Comparison of ENCODE assay signal across 8 cellular contexts in genomic region chr4:138910914-138911336, GRCh38.
DNase-seq lines count a peak whose midpoint lies in the region; ATAC-seq and TF ChIP-seq lines count a peak whose summit lies in the region.

No MANE protein-coding gene starts in this region.

- H3K27ac ChIP-seq in subcutaneous abdominal adipose tissue (ENCODE audit: low read depth, low read length): no peak overlapping the region

- no peaks in the 10 kb centered on the region for H3K9me3 Mint-ChIP-seq in chondrocyte (ENCODE audit: low read depth)

- H3K4me1 ChIP-seq in subcutaneous abdominal adipose tissue (ENCODE audit: control insufficient read depth in 5 of 5, insufficient read depth in 5 of 5, low read length in 5 of 5): peaks cover 0 to 13% (median 9%) of the 10 kb centered on the region in 5 donors

- no peaks in the 10 kb centered on the region for H3K27me3 Mint-ChIP-seq in chondrocyte (ENCODE audit: low read depth)

- no peak for TF ChIP-seq CTCF in chondrocyte (IDR thresholded peaks at IDR 0.05)

- H3K9me3 ChIP-seq in subcutaneous abdominal adipose tissue (ENCODE audit: control insufficient read depth in 5 of 5, low read length in 5 of 5): no peaks in the 10 kb centered on the region

- ATAC-seq in GM18511 (IDR thresholded peaks at IDR 0.05; ENCODE audit: unreplicated experiment): no peak

- peaks cover 0 to 5% (median 0%) of the 10 kb centered on the region in 5 donors for H3K27me3 ChIP-seq in subcutaneous abdominal adipose tissue (ENCODE audit: control insufficient read depth in 5 of 5, insufficient read depth in 4 of 5, low read length in 5 of 5)

- peak overlapping the region in 3 of 5 donors; percentile 12 to 40 (median 12) for H3K4me3 ChIP-seq in subcutaneous abdominal adipose tissue (ENCODE audit: low read depth in 1 of 5, low read length in 5 of 5)

- no peak overlapping the region for H3K9ac ChIP-seq in subcutaneous abdominal adipose tissue (ENCODE audit: low read length in 5 of 5)

- peak overlapping the region; percentile 85 for H3K27ac Mint-ChIP-seq in chondrocyte (ENCODE audit: unreplicated experiment)

- no peaks in the 10 kb centered on the region for H3K36me3 Mint-ChIP-seq in chondrocyte (ENCODE audit: low read depth)

- no peaks in the 10 kb centered on the region for H3K36me3 ChIP-seq in subcutaneous abdominal adipose tissue (ENCODE audit: control insufficient read depth in 5 of 5, insufficient read depth in 5 of 5, low read length in 5 of 5)

- no peak overlapping the region for H3K4me3 Mint-ChIP-seq in chondrocyte (ENCODE audit: unreplicated experiment)

- peaks cover 26% of the 10 kb centered on the region for H3K4me1 Mint-ChIP-seq in chondrocyte (ENCODE audit: low read depth)

- DNase-seq in DMS79 treated with DMSO at 0.1 percent for 48 hours (lab: John Stamatoyannopoulos, UW) (peak; percentile 95), NCI-H226 (peak; percentile 84), chondrocyte (ENCODE audit: low spot score) (no peak), left kidney (ENCODE audit: low read depth, low spot score) (peak; percentile 87), GF-D8 (lab: John Stamatoyannopoulos, UW) (no peak)
- DNase-seq in activated CD4-positive, CD25-positive, alpha-beta regulatory T cell treated with anti-CD3 and anti-CD28 coated beads, Interleukin-2, amount 50 U/mL, for 72 hours: no peak

Comparison
In these comparisons a context has a peak if more than half of its experiments do, and no peak if none do; other contexts are left out.
1. DNase-seq: peak in DMS79 treated with DMSO at 0.1 percent for 48 hours (single experiment), NCI-H226 (single experiment) and left kidney (single experiment); none in chondrocyte (single experiment), GF-D8 (single experiment) and activated CD4-positive, CD25-positive, alpha-beta regulatory T cell treated with anti-CD3 and anti-CD28 coated beads, Interleukin-2, amount 50 U/mL, for 72 hours (single experiment).